Comparison of ENCODE assay signal across 22 cellular contexts in the genomic region with DNA sequence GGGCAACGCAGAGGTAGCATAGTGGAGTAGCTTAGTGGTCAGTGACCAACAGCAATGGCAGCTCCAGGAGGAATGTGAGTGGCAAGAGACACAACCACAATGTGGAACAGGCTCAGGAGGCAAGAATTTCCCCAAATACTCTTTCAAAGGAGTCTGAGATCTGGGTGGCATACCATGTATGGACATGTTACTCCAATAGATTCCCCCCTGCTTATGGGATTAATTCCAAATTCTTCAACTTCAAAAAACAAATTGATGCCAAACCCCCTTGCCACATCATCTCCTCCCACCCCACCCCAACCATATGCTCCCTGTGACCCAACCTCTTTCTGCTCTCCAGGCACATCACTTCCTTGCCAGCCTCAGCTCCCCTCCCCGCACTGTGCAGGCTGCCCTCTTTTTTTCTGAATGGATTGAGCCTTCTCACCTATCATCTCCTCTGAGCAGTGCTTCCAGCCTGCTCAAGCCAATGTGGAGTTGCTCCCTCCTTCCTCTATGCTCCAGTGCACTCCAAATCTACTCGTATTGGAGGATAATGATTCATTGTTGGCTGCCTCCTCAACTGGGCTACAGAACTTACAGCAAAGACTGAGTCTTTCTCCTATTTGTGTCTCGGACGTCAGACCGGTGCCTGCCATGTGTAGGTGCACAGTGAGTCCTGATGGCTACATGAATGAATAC.
A peak's percentile ranks its signal among the peaks of the same experiment; 100 is the strongest.
DNase-seq lines count a peak whose midpoint lies in the region; ATAC-seq and TF ChIP-seq lines count a peak whose summit lies in the region.
"Had no signal": no experiment of that assay in that cellular context is flagged by ENCODE, and none has a peak within 500 bp of the region (broad histone marks: within the 10 kb centered on the region; RNA-seq: fewer than 3 reads in every experiment).

No MANE protein-coding gene starts in this region.

- peak overlapping the region; percentile 42; the same call in 1 of the 3 replicates for H2BK15ac ChIP-seq in IMR-90 (ENCODE audit: low read depth, low read length)

- H2AK9ac ChIP-seq in IMR-90 (replicated peaks; ENCODE audit: low read depth, low read length, poor library complexity), result no peak overlapping the region

- no peak overlapping the region for H2BK5ac ChIP-seq in IMR-90 (ENCODE audit: low read depth, low read length, poor library complexity, severe bottlenecking)

- no peak overlapping the region for H3K4me3 ChIP-seq in IMR-90 (ENCODE audit: insufficient read depth, low read depth, low read length)
- H3K4me3 ChIP-seq: BLaER1, GM23338, pancreas had no signal

- no peaks in the 10 kb centered on the region for H3K36me3 Mint-ChIP-seq in nephron (ENCODE audit: low read depth)
- H3K36me3 Mint-ChIP-seq: activated CD8-positive, alpha-beta memory T cell treated with anti-CD3 and anti-CD28 coated beads, Interleukin-2, amount 10 ng/mL, durations not matched to agents 7 days and 5 days; T-cell; WTC11 had no signal

- peak overlapping the region; percentile 79 for H3K4ac ChIP-seq in IMR-90 (ENCODE audit: low read depth, low read length)

- no peaks in the 10 kb centered on the region for H3K9me3 ChIP-seq in IMR-90 (ENCODE audit: control insufficient read depth, insufficient read depth, low read length)
- H3K9me3 ChIP-seq: BLaER1, pancreas had no signal

- TF ChIP-seq CTCF in IMR-90 (conservative IDR thresholded peaks at IDR 0.05; ENCODE audit: low read depth, low read length) (no peak), nephron (IDR thresholded peaks at IDR 0.05; ENCODE audit: unreplicated experiment in 3 of 3) (no peak)

- H4K8ac ChIP-seq in IMR-90 (ENCODE audit: low read depth in 2 of 2, low read length in 2 of 2), result peak overlapping the region; percentile 37 to 63; a peak in 2 of 4 replicates

- no peaks in the 10 kb centered on the region for H3K27me3 ChIP-seq in IMR-90 (ENCODE audit: control insufficient read depth, insufficient read depth, low read length)
- H3K27me3 ChIP-seq: BLaER1, pancreas had no signal

- peak; percentile 37 for DNase-seq in DMS 273 treated with DMSO at 0.1 percent for 48 hours (lab: John Stamatoyannopoulos, UW)
- peak; percentile 33 for DNase-seq in IMR-90
- peak; percentile 96 for DNase-seq in astrocyte of the hippocampus (ENCODE audit: low read depth, low spot score)
- no peak for DNase-seq in activated CD8-positive, alpha-beta memory T cell treated with anti-CD3 and anti-CD28 coated beads, Interleukin-2, amount 50 U/mL, for 48 hours
- DNase-seq in caudate nucleus (lab: John Stamatoyannopoulos, UW), result no peak
- no peak for DNase-seq in T-helper 9 cell
- DNase-seq: activated CD8-positive, alpha-beta memory T cell treated with anti-CD3 and anti-CD28 coated beads, Interleukin-2, amount 10 ng/mL, durations not matched to agents 7 days and 5 days; activated gamma-delta T cell; islet precursor cell; midbrain; NCI-H1105; NCI-H69; pancreas; RPMI8226; stimulated activated CD4-positive, alpha-beta T cell treated with anti-CD3 and anti-CD28 coated beads, Interleukin-12 subunit alpha, Interleukin-12 subunit beta, amount 100 ng/mL, for 4 hours; stimulated activated naive CD8-positive, alpha-beta T cell treated with anti-CD3 and anti-CD28 coated beads, Interleukin-15, amount 100 ng/mL, for 72 hours; T-cell had no signal

- CTCF ChIA-PET in IMR-90 (lab: Yijun Ruan, JAX), result no interaction called here

- peaks cover 7% of the 10 kb centered on the region for H3K9me1 ChIP-seq in IMR-90 (ENCODE audit: insufficient read depth, low read length)

- peaks cover 64% of the 10 kb centered on the region for H3K4me1 Mint-ChIP-seq in nephron

- peak overlapping the region in 1 of 3 experiments; percentile 1 for H3K4me3 Mint-ChIP-seq in nephron
- H3K4me3 Mint-ChIP-seq: activated CD8-positive, alpha-beta memory T cell treated with anti-CD3 and anti-CD28 coated beads, Interleukin-2, amount 10 ng/mL, durations not matched to agents 7 days and 5 days; GM23338; stimulated activated naive CD8-positive, alpha-beta T cell treated with anti-CD3 and anti-CD28 coated beads, Interleukin-15, amount 100 ng/mL, for 72 hours; T-cell; WTC11 had no signal

- no peak overlapping the region for H3K56ac ChIP-seq in IMR-90 (ENCODE audit: extremely low read depth, insufficient read depth, low read length)

- H3K18ac ChIP-seq in IMR-90 (ENCODE audit: low read depth, low read length), result peak overlapping the region; percentile 35

- peak overlapping the region; percentile 43; the same call in 1 of the 2 replicates for H2AK5ac ChIP-seq in IMR-90 (ENCODE audit: low read depth, low read length)

- H3K9me3 Mint-ChIP-seq in nephron, result no peaks in the 10 kb centered on the region
- H3K9me3 Mint-ChIP-seq: GM23338; stimulated activated naive CD8-positive, alpha-beta T cell treated with anti-CD3 and anti-CD28 coated beads, Interleukin-15, amount 100 ng/mL, for 72 hours; T-cell had no signal

- H3K27ac ChIP-seq in IMR-90 (ENCODE audit: insufficient read depth, low read length) (peak overlapping the region; percentile 41; the same call in 1 of the 2 replicates), caudate nucleus (ENCODE audit: low read depth, low read length) (no peak overlapping the region)
- H3K27ac ChIP-seq: BLaER1, pancreas had no signal

- POLR2A ChIA-PET in IMR-90 (lab: Charles Lee; ENCODE audit: unreplicated experiment), result no interaction called here

- no peak overlapping the region for H3K4me2 ChIP-seq in IMR-90 (ENCODE audit: low read depth, low read length)
- H3K4me2 ChIP-seq: BLaER1, GM23338 had no signal

- H3K9ac ChIP-seq in IMR-90 (ENCODE audit: low read depth, low read length), result no peak overlapping the region
- H3K9ac ChIP-seq: BLaER1 had no signal

- ATAC-seq in IMR-90 (ENCODE audit: low read depth) (peak; percentile 55), HG03025 (IDR thresholded peaks at IDR 0.05; ENCODE audit: low FRiP score, unreplicated experiment) (no peak)
- ATAC-seq: activated CD8-positive, alpha-beta memory T cell treated with anti-CD3 and anti-CD28 coated beads, Interleukin-2, amount 10 ng/mL, durations not matched to agents 7 days and 5 days; GM23338; stimulated activated naive CD8-positive, alpha-beta T cell treated with anti-CD3 and anti-CD28 coated beads, Interleukin-15, amount 100 ng/mL, for 72 hours; T-cell; WTC11 had no signal

- H3K4me1 ChIP-seq in IMR-90 (ENCODE audit: control insufficient read depth, insufficient read depth, low read length), result peaks cover 11% of the 10 kb centered on the region

- peak overlapping the region in 2 of 3 experiments; percentile 5 to 39 for H3K27ac Mint-ChIP-seq in nephron
- H3K27ac Mint-ChIP-seq: activated CD8-positive, alpha-beta memory T cell treated with anti-CD3 and anti-CD28 coated beads, Interleukin-2, amount 10 ng/mL, durations not matched to agents 7 days and 5 days; GM23338; WTC11 had no signal

- H2BK120ac ChIP-seq in IMR-90 (ENCODE audit: low read depth, low read length), result peak overlapping the region; percentile 72

- no peaks in the 10 kb centered on the region for H4K20me1 ChIP-seq in IMR-90 (ENCODE audit: insufficient read depth, low read length)
- H4K20me1 ChIP-seq: BLaER1 had no signal

- H3K27me3 Mint-ChIP-seq in nephron (ENCODE audit: low read depth), result peaks cover 13% of the 10 kb centered on the region
- H3K27me3 Mint-ChIP-seq: stimulated activated naive CD8-positive, alpha-beta T cell treated with anti-CD3 and anti-CD28 coated beads, Interleukin-15, amount 100 ng/mL, for 72 hours; T-cell had no signal

- in situ Hi-C loops in IMR-90 (cut with MboI; ENCODE audit: low sequenced_read_pairs), result no loop called here

- intact Hi-C loops in IMR-90 (cut with micrococcal nuclease), result no loop called here

- H3K36me3 ChIP-seq in IMR-90 (ENCODE audit: control insufficient read depth, insufficient read depth, low read length), result no peaks in the 10 kb centered on the region
- H3K36me3 ChIP-seq: BLaER1, pancreas had no signal

- no peak overlapping the region; the same call in 1 of the 2 replicates for H4K5ac ChIP-seq in IMR-90 (ENCODE audit: low read depth, low read length)

- H3K14ac ChIP-seq in IMR-90 (replicated peaks; ENCODE audit: low read depth, low read length), result peak overlapping the region; percentile 31; the same call in 1 of the 2 replicates

- dilution Hi-C loops in IMR-90 (cut with HindIII; ENCODE audit: low sequenced_read_pairs, unreplicated experiment), result no loop called here

- H3K23ac ChIP-seq in IMR-90 (ENCODE audit: low read depth, low read length), result no peak overlapping the region

- no peaks in the 10 kb centered on the region for H3K79me1 ChIP-seq in IMR-90 (ENCODE audit: low read depth in 1 of 2, low read length in 2 of 2)

- peak overlapping the region; percentile 59; the same call in 1 of the 2 replicates for H4K91ac ChIP-seq in IMR-90 (ENCODE audit: insufficient read depth, low read depth, low read length)

- TF ChIP-seq POLR2A in IMR-90 (IDR thresholded peaks at IDR 0.05; ENCODE audit: low read depth, low read length), result no peak

- WGBS in IMR-90 (ENCODE audit: extremely low coverage in 2 of 2, insufficient read length in 1 of 2), 2 experiments, result 100% methylated on average over 1 of the region's 6 CpGs; no CpG with 5 or more reads in 1 of the 2 experiments

- H2AFZ ChIP-seq in IMR-90 (replicated peaks; ENCODE audit: low read length, poor library complexity), result peak overlapping the region; percentile 63
- H2AFZ ChIP-seq: GM23338 had no signal

- H2BK20ac ChIP-seq in IMR-90 (ENCODE audit: low read depth, low read length), result peak overlapping the region; percentile 88

- BruUV-seq in IMR-90 (replicated peaks; lab: Mats Ljungman, UMichigan), result no TSS peak

- no peak for TF ChIP-seq RAD21 in IMR-90 (IDR thresholded peaks at IDR 0.05; ENCODE audit: low read length)

TF ChIP-seq in IMR-90, 13 proteins besides CTCF, POLR2A, EP300 and RAD21:
- TF ChIP-seq NFE2L2 (IDR thresholded peaks at IDR 0.05; ENCODE audit: low read depth, low read length) (no peak), FOS (IDR thresholded peaks at IDR 0.05; ENCODE audit: low read depth, low read length) (no peak), CEBPB (IDR thresholded peaks at IDR 0.05; ENCODE audit: low read depth, low read length) (no peak), MAFK (IDR thresholded peaks at IDR 0.05; ENCODE audit: low read depth, low read length) (no peak), MAZ (IDR thresholded peaks at IDR 0.05; ENCODE audit: borderline replicate concordance, low read depth, low read length) (no peak)
- TF ChIP-seq, protein P1, sequence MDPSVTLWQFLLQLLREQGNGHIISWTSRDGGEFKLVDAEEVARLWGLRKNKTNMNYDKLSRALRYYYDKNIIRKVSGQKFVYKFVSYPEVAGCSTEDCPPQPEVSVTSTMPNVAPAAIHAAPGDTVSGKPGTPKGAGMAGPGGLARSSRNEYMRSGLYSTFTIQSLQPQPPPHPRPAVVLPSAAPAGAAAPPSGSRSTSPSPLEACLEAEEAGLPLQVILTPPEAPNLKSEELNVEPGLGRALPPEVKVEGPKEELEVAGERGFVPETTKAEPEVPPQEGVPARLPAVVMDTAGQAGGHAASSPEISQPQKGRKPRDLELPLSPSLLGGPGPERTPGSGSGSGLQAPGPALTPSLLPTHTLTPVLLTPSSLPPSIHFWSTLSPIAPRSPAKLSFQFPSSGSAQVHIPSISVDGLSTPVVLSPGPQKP (IDR thresholded peaks at IDR 0.05; ENCODE audit: borderline replicate concordance, low read depth, low read length), result no peak
TF ChIP-seq in IMR-90: peak in this region for 0.

Comparison
In these comparisons a context has a peak if more than half of its experiments do, and no peak if none do; other contexts are left out.
1. DNase-seq: peak in DMS 273 treated with DMSO at 0.1 percent for 48 hours (single experiment), IMR-90 (single experiment) and astrocyte of the hippocampus (single experiment); none in activated CD8-positive, alpha-beta memory T cell treated with anti-CD3 and anti-CD28 coated beads, Interleukin-2, amount 50 U/mL, for 48 hours (single experiment), caudate nucleus (0 of 61) and T-helper 9 cell (single experiment).